8 cellular contexts compared by ENCODE assay signal in the genomic region with DNA sequence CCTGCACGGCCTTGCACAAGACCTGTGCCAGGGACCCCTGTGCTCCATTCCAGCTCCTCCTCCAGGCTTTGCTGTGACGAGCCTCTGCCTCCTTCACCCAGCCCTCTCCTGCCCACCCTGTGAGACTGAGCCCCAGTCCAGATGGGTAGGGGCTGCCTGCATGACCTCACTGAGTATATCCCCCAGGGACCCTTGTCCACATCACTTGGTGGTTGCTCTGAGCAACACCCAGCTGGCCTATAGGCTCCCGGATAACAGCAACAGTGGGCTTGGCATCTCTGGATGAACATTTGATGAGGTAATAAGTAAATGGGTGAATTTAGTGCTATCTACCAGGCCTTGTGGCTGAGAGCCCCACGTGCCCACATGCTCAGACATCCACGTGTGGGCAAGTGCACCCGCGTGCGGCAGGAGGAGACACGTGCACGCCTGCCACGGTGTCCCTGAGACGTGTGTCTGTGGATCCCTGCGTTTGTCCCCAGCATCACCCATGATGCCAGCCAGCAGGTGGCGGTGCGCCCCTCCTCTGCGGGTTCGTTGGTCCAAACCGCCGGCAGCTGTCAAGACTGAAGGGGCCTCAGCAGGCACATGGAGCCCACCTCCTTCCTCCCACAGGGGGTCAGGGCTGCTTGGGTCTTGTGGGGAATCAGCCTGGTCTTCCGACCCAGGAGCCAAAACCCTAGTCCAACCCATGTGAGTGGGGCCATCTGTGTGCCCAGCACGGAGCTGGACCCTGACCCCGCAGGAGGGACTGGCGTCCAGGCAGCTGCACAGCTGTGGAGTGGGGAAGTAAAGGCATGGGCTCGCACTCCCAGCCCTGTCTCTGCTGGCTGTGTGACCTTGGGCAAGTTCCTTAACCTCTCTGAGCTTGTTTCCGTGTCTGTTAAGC. TPM values are rescaled to one million over a fixed set of nuclear protein-coding genes. Genes with fewer than 3 reads are reported as not detected.
DNase-seq lines count a peak whose midpoint lies in the region; ATAC-seq, FAIRE-seq and TF ChIP-seq lines count a peak whose summit lies in the region.

No MANE protein-coding gene starts in this region.

- H3K27me3 ChIP-seq in pancreas (no peaks in the 10 kb centered on the region), thyroid gland (no peaks in the 10 kb centered on the region)

- 11 to 12% methylated on average over 25 of the region's 25 CpGs for WGBS in pancreas, 2 donors
- 33 to 63% methylated on average over 3 to 15 of the region's 25 CpGs for WGBS in thyroid gland, 2 donors

- no peak for FAIRE-seq in pancreas (lab: Jason Lieb, UNC)

- DNase-seq in MV-4-11 (lab: John Stamatoyannopoulos, UW) (peak; percentile 94), SK-N-DZ (ENCODE audit: low spot score) (peak; percentile 87), germinal center (ENCODE audit: low spot score) (peak; percentile 89), pancreas (peak; percentile 81 to 96 (median 89)), thyroid gland (peak; percentile 92 to 94)
- peak; percentile 76 for DNase-seq in activated gamma-delta T cell treated with anti-CD3 and anti-CD28 coated beads, Interleukin-2, amount 50 U/mL, for 16 hours (ENCODE audit: low read depth)

- TF ChIP-seq CTCF in pancreas (IDR thresholded peaks at IDR 0.05) (peak; percentile 58 to 81 (median 76)), thyroid gland (IDR thresholded peaks at IDR 0.05) (peak; percentile 74 to 96 (median 93))

- intact Hi-C loops in pancreas (cut with DNase I), result loop anchor here in 2 of 3 donors (2.0 to 10.0 kb wide), 3 partner anchors 119 to 153 kb away; a partner anchor contains a TSS
- intact Hi-C loops in thyroid gland (cut with DNase I), result loop anchor here (2.0 kb wide), 1 partner anchor 121 kb away; no protein-coding TSS in a partner anchor

- TF ChIP-seq POLR2A in GM15510 (IDR thresholded peaks at IDR 0.05; ENCODE audit: borderline replicate concordance, extremely low read depth, insufficient read length) (peak; percentile 19), thyroid gland (IDR thresholded peaks at IDR 0.05) (no peak)

- H3K27ac ChIP-seq in pancreas (peak overlapping the region in 1 of 4 donors; percentile 8), thyroid gland (no peak overlapping the region)

- H3K4me1 ChIP-seq in pancreas, result peaks cover 22 to 45% (median 29%) of the 10 kb centered on the region in 3 donors
- H3K4me1 ChIP-seq in thyroid gland, result peaks cover 0 to 21% of the 10 kb centered on the region in 2 donors

- peak; percentile 58 to 84 (median 81) for ATAC-seq in pancreas
- ATAC-seq in GM18909 (IDR thresholded peaks at IDR 0.05; ENCODE audit: poor library complexity, unreplicated experiment), result no peak

- H3K36me3 ChIP-seq in pancreas, result no peaks in the 10 kb centered on the region
- no peaks in the 10 kb centered on the region for H3K36me3 ChIP-seq in thyroid gland

- H3K4me3 ChIP-seq in pancreas, result no peak overlapping the region
- H3K4me3 ChIP-seq in thyroid gland (replicated peaks in 1 of 3), result no peak overlapping the region

- H3K9me3 ChIP-seq in pancreas, result no peaks in the 10 kb centered on the region
- no peaks in the 10 kb centered on the region for H3K9me3 ChIP-seq in thyroid gland

RNA-seq across cellular contexts. Expression of a gene that starts 45.9 kb away (rescaled TPM):
- polyA plus RNA-seq in SK-N-DZ (2014; cell fraction: cytosol; rRNA removed), result not detected in 2 replicates
- not detected in 2 replicates for polyA plus RNA-seq in SK-N-DZ (2014; cell fraction: nucleus; rRNA removed)
- total RNA-seq in pancreas (10 to 100 TPM in 1 of 6 donors, 1 to 10 TPM in 4, under 1 TPM in 1; 0.98 to 13.2 (median 3.3) TPM), thyroid gland (10 to 100 TPM; 14.9 to 25.8 (median 23.1) TPM)
- 1 to 10 TPM; 1.7 to 3.2 TPM for polyA plus RNA-seq in pancreas
